8 cellular contexts compared by ENCODE assay signal in the genomic region with DNA sequence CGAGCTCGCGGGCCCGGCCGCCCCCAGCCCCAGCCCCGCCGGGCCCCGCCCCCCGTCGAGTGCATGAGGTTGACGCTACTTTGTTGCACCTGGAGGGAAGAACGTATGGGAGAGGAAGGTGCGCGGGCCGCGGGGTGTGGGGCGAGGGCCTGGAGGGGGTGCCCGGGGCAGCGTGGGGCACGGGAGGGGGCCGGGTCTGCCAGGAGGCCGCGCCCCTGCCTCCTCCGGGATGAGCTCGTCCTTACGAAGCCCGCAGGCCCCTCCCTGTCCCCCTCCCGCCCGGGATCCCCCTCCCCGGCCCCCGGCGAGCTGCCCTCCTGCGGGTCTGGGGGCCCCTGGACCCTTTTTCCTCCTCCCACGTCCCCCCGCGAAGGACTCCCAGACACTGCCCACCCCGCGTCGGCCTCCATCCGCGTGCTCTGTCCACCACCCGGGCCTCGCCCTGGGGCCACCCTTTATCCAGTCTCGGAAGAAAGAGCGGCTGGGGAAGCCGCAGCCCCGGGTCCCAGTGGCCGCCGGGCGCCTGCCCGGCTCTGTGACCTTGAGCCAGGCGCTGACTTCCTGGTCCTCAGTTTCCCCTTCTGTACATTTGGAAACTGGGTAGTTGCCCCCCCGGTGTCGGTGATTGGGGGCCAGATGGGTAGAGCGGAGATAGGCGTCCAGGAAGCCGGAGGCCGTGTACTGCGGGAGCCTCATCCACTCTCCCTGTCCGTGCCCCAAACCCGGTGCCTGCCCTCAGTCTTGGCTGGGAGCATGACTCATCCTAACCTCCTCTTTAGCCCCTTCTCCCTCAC. TPM values are rescaled to one million over a fixed set of nuclear protein-coding genes. Genes with fewer than 3 reads are reported as not detected.
A peak's percentile ranks its signal among the peaks of the same experiment; 100 is the strongest.
DNase-seq lines count a peak whose midpoint lies in the region; ATAC-seq lines count a peak whose summit lies in the region.

No MANE protein-coding gene starts in this region.

- peak overlapping the region; percentile 75 for H3K18ac ChIP-seq in neuronal stem cell (ENCODE audit: low read length)

- WGBS in neuronal stem cell (ENCODE audit: extremely low coverage in 2 of 2, insufficient read length in 2 of 2, insufficient replicate concordance in 1 of 2), 2 donors, result no CpG with 5 or more reads among the region's 61 CpGs

- peak overlapping the region; percentile 75 for H3K4me3 Mint-ChIP-seq in activated CD8-positive, alpha-beta memory T cell treated with anti-CD3 and anti-CD28 coated beads, Interleukin-2, amount 10 ng/mL, durations not matched to agents 7 days and 5 days

- H2AFZ ChIP-seq in neuronal stem cell (ENCODE audit: low read length), result peak overlapping the region; percentile 90

- H3K4ac ChIP-seq in neuronal stem cell (ENCODE audit: low read length), result peak overlapping the region; percentile 89

- no peak overlapping the region for H4K8ac ChIP-seq in neuronal stem cell (ENCODE audit: low read depth, low read length)

- peak overlapping the region; percentile 26 for H2BK15ac ChIP-seq in neuronal stem cell (ENCODE audit: low read length)

- peak overlapping the region; percentile 90 for H3K9ac ChIP-seq in neuronal stem cell (ENCODE audit: low read depth, low read length, poor library complexity)

- peak overlapping the region; percentile 87 for H3K23ac ChIP-seq in neuronal stem cell (ENCODE audit: low read depth, low read length, poor library complexity)

- H3K27me3 Mint-ChIP-seq in activated CD8-positive, alpha-beta memory T cell treated with anti-CD3 and anti-CD28 coated beads, Interleukin-2, amount 10 ng/mL, durations not matched to agents 7 days and 5 days, result no peaks in the 10 kb centered on the region

- no peaks in the 10 kb centered on the region for H3K9me3 Mint-ChIP-seq in activated CD8-positive, alpha-beta memory T cell treated with anti-CD3 and anti-CD28 coated beads, Interleukin-2, amount 10 ng/mL, durations not matched to agents 7 days and 5 days (ENCODE audit: low read depth)

- no peaks in the 10 kb centered on the region for H3K9me3 ChIP-seq in neuronal stem cell (replicated peaks in 1 of 2; ENCODE audit: control insufficient read depth in 2 of 2, insufficient read depth in 1 of 2, low read depth in 1 of 2, low read length in 2 of 2)

- peak overlapping the region; percentile 1 for H3K14ac ChIP-seq in neuronal stem cell (ENCODE audit: low read length)

- DNase-seq in NCI-H2081 (lab: John Stamatoyannopoulos, UW), result peak; percentile 53 to 63
- no peak for DNase-seq in NCI-H2081 treated with DMSO at 0.1 percent for 48 hours (lab: John Stamatoyannopoulos, UW)
- DNase-seq in NCI-H1048 (lab: John Stamatoyannopoulos, UW), result peak; percentile 70
- DNase-seq in activated CD8-positive, alpha-beta memory T cell treated with anti-CD3 and anti-CD28 coated beads, Interleukin-2, amount 10 ng/mL, durations not matched to agents 7 days and 5 days, result peak; percentile 63
- DNase-seq in fibroblast of peridontal ligament (ENCODE audit: extremely low read depth), result peak; percentile 51
- DNase-seq in neuronal stem cell (ENCODE audit: low spot score), result no peak
- DNase-seq in effector CD4-positive, alpha-beta T cell, result no peak

- H3K4me3 ChIP-seq in neuronal stem cell (ENCODE audit: low read length in 2 of 2), result peak overlapping the region; percentile 65 to 85

- H3K4me1 Mint-ChIP-seq in activated CD8-positive, alpha-beta memory T cell treated with anti-CD3 and anti-CD28 coated beads, Interleukin-2, amount 10 ng/mL, durations not matched to agents 7 days and 5 days, result peaks cover 15% of the 10 kb centered on the region

- no peak overlapping the region for H2BK5ac ChIP-seq in neuronal stem cell (ENCODE audit: low read length)

- no peak overlapping the region for H4K91ac ChIP-seq in neuronal stem cell (ENCODE audit: low read depth, low read length, poor library complexity)

- CTCF ChIA-PET in activated CD8-positive, alpha-beta memory T cell treated with anti-CD3 and anti-CD28 coated beads, Interleukin-2, amount 10 ng/mL, durations not matched to agents 7 days and 5 days (lab: Charles Lee), result interaction anchor here (1.9 to 4.5 kb wide), 3 partner anchors 15 to 317 kb away, joined by 6 to 31 read pairs (median 9); no protein-coding TSS in a partner anchor

- no peak overlapping the region for H2BK12ac ChIP-seq in neuronal stem cell (ENCODE audit: low read length)

- H2AK5ac ChIP-seq in neuronal stem cell (ENCODE audit: low read depth, low read length), result peak overlapping the region; percentile 49

- peaks cover 5% of the 10 kb centered on the region for H3K79me1 ChIP-seq in neuronal stem cell (ENCODE audit: low read depth, low read length)

- H3K27me3 ChIP-seq in neuronal stem cell (ENCODE audit: control insufficient read depth in 3 of 3, insufficient read depth in 3 of 3, low read depth in 1 of 3, low read length in 3 of 3), result no peaks in the 10 kb centered on the region

- peak overlapping the region; percentile 75 for H3K27ac Mint-ChIP-seq in activated CD8-positive, alpha-beta memory T cell treated with anti-CD3 and anti-CD28 coated beads, Interleukin-2, amount 10 ng/mL, durations not matched to agents 7 days and 5 days

- H2BK120ac ChIP-seq in neuronal stem cell (ENCODE audit: low read depth, low read length), result no peak overlapping the region

- ATAC-seq in HG02642 (IDR thresholded peaks at IDR 0.05; ENCODE audit: poor library complexity, unreplicated experiment), result peak; percentile 57
- peak; percentile 68 for ATAC-seq in activated CD8-positive, alpha-beta memory T cell treated with anti-CD3 and anti-CD28 coated beads, Interleukin-2, amount 10 ng/mL, durations not matched to agents 7 days and 5 days

- H3K36me3 ChIP-seq in neuronal stem cell (replicated peaks in 1 of 2; ENCODE audit: control insufficient read depth in 2 of 2, insufficient read depth in 2 of 2, low read length in 2 of 2), result peaks cover 7 to 39% of the 10 kb centered on the region in 2 donors

- peaks cover 13 to 18% of the 10 kb centered on the region in 2 donors for H3K4me1 ChIP-seq in neuronal stem cell (ENCODE audit: control insufficient read depth in 2 of 2, insufficient read depth in 1 of 2, low read depth in 1 of 2, low read length in 2 of 2)

- H3K4me2 ChIP-seq in neuronal stem cell (ENCODE audit: insufficient read depth, low read length, poor library complexity, severe bottlenecking), result peak overlapping the region; percentile 86

- H3K27ac ChIP-seq in neuronal stem cell (replicated peaks; ENCODE audit: low read length), result no peak overlapping the region

- peaks cover 11% of the 10 kb centered on the region for H3K36me3 Mint-ChIP-seq in activated CD8-positive, alpha-beta memory T cell treated with anti-CD3 and anti-CD28 coated beads, Interleukin-2, amount 10 ng/mL, durations not matched to agents 7 days and 5 days

RNA-seq across cellular contexts. Expression of a gene that starts 0.5 kb away (rescaled TPM):
- 10 to 100 TPM; 44.8 to 49.5 TPM for total RNA-seq in activated CD8-positive, alpha-beta memory T cell treated with anti-CD3 and anti-CD28 coated beads, Interleukin-2, amount 10 ng/mL, durations not matched to agents 7 days and 5 days
- 62.3 TPM for polyA plus RNA-seq in neuronal stem cell (2013, experiment 1 of 2)
- 60.7 TPM for polyA plus RNA-seq in neuronal stem cell (2013, experiment 2 of 2)

RNA-seq across cellular contexts. Expression of a gene that starts 56.2 kb away (rescaled TPM):
- total RNA-seq in activated CD8-positive, alpha-beta memory T cell treated with anti-CD3 and anti-CD28 coated beads, Interleukin-2, amount 10 ng/mL, durations not matched to agents 7 days and 5 days, result not detected
- polyA plus RNA-seq in neuronal stem cell (2013, experiment 1 of 2), result 2.9 TPM
- polyA plus RNA-seq in neuronal stem cell (2013, experiment 2 of 2), result 3.1 TPM

Comparison
In these comparisons a context has a peak if more than half of its experiments do, and no peak if none do; other contexts are left out.
1. DNase-seq: peak in NCI-H2081 (2 of 2), NCI-H1048 (single experiment), activated CD8-positive, alpha-beta memory T cell treated with anti-CD3 and anti-CD28 coated beads, Interleukin-2, amount 10 ng/mL, durations not matched to agents 7 days and 5 days (single experiment) and fibroblast of peridontal ligament (single experiment); none in NCI-H2081 treated with DMSO at 0.1 percent for 48 hours (single experiment), neuronal stem cell (single experiment) and effector CD4-positive, alpha-beta T cell (single experiment).